In genomic region chr6:2799936-2800527, GRCh38 we compare ENCODE assay signal across 16 cellular contexts. TPM values are rescaled to one million over a fixed set of nuclear protein-coding genes. Genes with fewer than 3 reads are reported as not detected.
DNase-seq lines count a peak whose midpoint lies in the region; ATAC-seq and TF ChIP-seq lines count a peak whose summit lies in the region.
"Had no signal": no experiment of that assay in that cellular context is flagged by ENCODE, and none has a peak within 500 bp of the region (broad histone marks: within the 10 kb centered on the region; RNA-seq: fewer than 3 reads in every experiment).

No MANE protein-coding gene starts in this region.

- no peak for TF ChIP-seq POLR2A in stomach (IDR thresholded peaks at IDR 0.05)

- 28 to 55% (median 52%) methylated on average over 11 of the region's 11 CpGs for WGBS in stomach, 5 donors

- peak overlapping the region in 1 of 2 donors; percentile 9 for H3K4me3 Mint-ChIP-seq in activated T-cell treated with anti-CD3 and anti-CD28 coated beads, Interleukin-2, amount 50 U/mL, for 72 hours
- H3K4me3 Mint-ChIP-seq: mesothelial cell of epicardium had no signal

- H3K36me3 ChIP-seq in stomach: no peaks in the 10 kb centered on the region
- H3K36me3 ChIP-seq: prostate gland had no signal

- H3K36me3 Mint-ChIP-seq in activated T-cell treated with anti-CD3 and anti-CD28 coated beads, Interleukin-2, amount 50 U/mL, for 72 hours (ENCODE audit: insufficient read depth in 2 of 2): peaks cover 0 to 2% of the 10 kb centered on the region in 2 donors

- no peaks in the 10 kb centered on the region for H3K27me3 ChIP-seq in stomach
- H3K27me3 ChIP-seq: BLaER1 treated with 17β-estradiol and CSF1 and Interleukin-3, amounts not matched to agents 10 nM and 100 nM had no signal

- peak overlapping the region; percentile 35 for H3K27ac Mint-ChIP-seq in activated T-cell treated with anti-CD3 and anti-CD28 coated beads, Interleukin-2, amount 50 U/mL, for 72 hours

- H3K4me3 ChIP-seq in stomach: no peak overlapping the region
- H3K4me3 ChIP-seq: BLaER1 treated with 17β-estradiol and CSF1 and Interleukin-3, amounts not matched to agents 10 nM and 100 nM; prostate gland had no signal

- TF ChIP-seq EP300 in stomach (IDR thresholded peaks at IDR 0.05): no peak

- peaks cover 44% of the 10 kb centered on the region for H3K4me1 Mint-ChIP-seq in activated T-cell treated with anti-CD3 and anti-CD28 coated beads, Interleukin-2, amount 50 U/mL, for 72 hours (ENCODE audit: low read depth)

- no peaks in the 10 kb centered on the region for H3K27me3 Mint-ChIP-seq in activated T-cell treated with anti-CD3 and anti-CD28 coated beads, Interleukin-2, amount 50 U/mL, for 72 hours (ENCODE audit: low read depth)

- intact Hi-C loops in stomach (cut with DNase I; ENCODE audit: low total_unique reads): loop anchor here (10.0 kb wide), 1 partner anchor 45 kb away; the partner anchor contains the start of gene SERPINB1

- peak; percentile 21 for DNase-seq in stimulated activated CD4-positive, alpha-beta T cell treated with anti-CD3 and anti-CD28 coated beads, Interleukin-15, amount 100 ng/mL, for 24 hours
- no peak for DNase-seq in stimulated activated CD4-positive, alpha-beta T cell treated with anti-CD3 and anti-CD28 coated beads, Interleukin-1b, Interleukin-23, amount 100 ng/mL, for 48 hours
- no peak for DNase-seq in activated T-cell treated with anti-CD3 and anti-CD28 coated beads, Interleukin-2, amount 50 U/mL, for 72 hours
- DNase-seq in kidney tubule cell (ENCODE audit: low spot score) (peak; percentile 32), stomach (no peak), amygdala (lab: John Stamatoyannopoulos, UW) (no peak)
- DNase-seq: activated gamma-delta T cell, hypothalamus, NCI-H1417 treated with DMSO at 0.1 percent for 48 hours had no signal

- peak overlapping the region; percentile 28 to 45 (median 38) for H3K27ac ChIP-seq in stomach
- H3K27ac ChIP-seq: BLaER1 treated with 17β-estradiol and CSF1 and Interleukin-3, amounts not matched to agents 10 nM and 100 nM; epithelial cell of prostate; prostate gland; RWPE1 had no signal

- TF ChIP-seq CTCF in stomach (IDR thresholded peaks at IDR 0.05): no peak

- ATAC-seq in activated T-cell treated with anti-CD3 and anti-CD28 coated beads, Interleukin-2, amount 50 U/mL, for 72 hours (replicated peaks in 1 of 2): peak; percentile 67 to 72
- ATAC-seq in HG03469 (IDR thresholded peaks at IDR 0.05; ENCODE audit: unreplicated experiment) (no peak), GM19452 (IDR thresholded peaks at IDR 0.05; ENCODE audit: unreplicated experiment) (no peak)

- H3K9me3 ChIP-seq in stomach: no peaks in the 10 kb centered on the region
- H3K9me3 ChIP-seq: BLaER1 treated with 17β-estradiol and CSF1 and Interleukin-3, amounts not matched to agents 10 nM and 100 nM; prostate gland had no signal

- H3K4me1 ChIP-seq in stomach: peaks cover 0 to 33% (median 18%) of the 10 kb centered on the region in 4 donors
- H3K4me1 ChIP-seq: prostate gland had no signal

- H3K9me3 Mint-ChIP-seq in activated T-cell treated with anti-CD3 and anti-CD28 coated beads, Interleukin-2, amount 50 U/mL, for 72 hours: no peaks in the 10 kb centered on the region
- H3K9me3 Mint-ChIP-seq: mesothelial cell of epicardium had no signal

RNA-seq across cellular contexts. Expression of gene WRNIP1, which starts 34.8 kb away (rescaled TPM):
- total RNA-seq in activated T-cell treated with anti-CD3 and anti-CD28 coated beads, Interleukin-2, amount 50 U/mL, for 72 hours: 10 to 100 TPM; 40.9 to 47.1 TPM
- total RNA-seq in stomach: 100 to 1,000 TPM in 1 of 5 donors, 10 to 100 TPM in 4; 29.7 to 196 (median 39.7) TPM
- polyA plus RNA-seq in stomach: 10 to 100 TPM; 32.2 to 51.4 (median 37.3) TPM

RNA-seq across cellular contexts. Expression of gene SERPINB1, which starts 41.6 kb away (rescaled TPM):
- total RNA-seq in activated T-cell treated with anti-CD3 and anti-CD28 coated beads, Interleukin-2, amount 50 U/mL, for 72 hours: 100 to 1,000 TPM; 131 to 203 TPM
- total RNA-seq in stomach: 100 to 1,000 TPM in 1 of 5 donors, 10 to 100 TPM in 4; 10.3 to 122 (median 18.7) TPM
- polyA plus RNA-seq in stomach: 100 to 1,000 TPM; 126 to 146 (median 129) TPM

RNA-seq across cellular contexts. Expression of gene MYLK4, which starts 49.3 kb away (rescaled TPM):
- under 1 TPM; 0.37 to 0.72 TPM for total RNA-seq in activated T-cell treated with anti-CD3 and anti-CD28 coated beads, Interleukin-2, amount 50 U/mL, for 72 hours
- 1 to 10 TPM in 1 of 5 donors, under 1 TPM in 1, not detected in 3; 0.87 to 1.3 TPM for total RNA-seq in stomach
- under 1 TPM; 0.12 to 0.43 (median 0.15) TPM for polyA plus RNA-seq in stomach

Comparison
In these comparisons a context has a peak if more than half of its experiments do, and no peak if none do; other contexts are left out.
1. DNase-seq: peak in stimulated activated CD4-positive, alpha-beta T cell treated with anti-CD3 and anti-CD28 coated beads, Interleukin-15, amount 100 ng/mL, for 24 hours (single experiment) and kidney tubule cell (single experiment); none in stimulated activated CD4-positive, alpha-beta T cell treated with anti-CD3 and anti-CD28 coated beads, Interleukin-1b, Interleukin-23, amount 100 ng/mL, for 48 hours (single experiment), activated T-cell treated with anti-CD3 and anti-CD28 coated beads, Interleukin-2, amount 50 U/mL, for 72 hours (0 of 2), stomach (single experiment) and amygdala (0 of 56).
2. ATAC-seq: peak in activated T-cell treated with anti-CD3 and anti-CD28 coated beads, Interleukin-2, amount 50 U/mL, for 72 hours (2 of 2); none in HG03469 (single experiment) and GM19452 (single experiment).